In the genomic region with DNA sequence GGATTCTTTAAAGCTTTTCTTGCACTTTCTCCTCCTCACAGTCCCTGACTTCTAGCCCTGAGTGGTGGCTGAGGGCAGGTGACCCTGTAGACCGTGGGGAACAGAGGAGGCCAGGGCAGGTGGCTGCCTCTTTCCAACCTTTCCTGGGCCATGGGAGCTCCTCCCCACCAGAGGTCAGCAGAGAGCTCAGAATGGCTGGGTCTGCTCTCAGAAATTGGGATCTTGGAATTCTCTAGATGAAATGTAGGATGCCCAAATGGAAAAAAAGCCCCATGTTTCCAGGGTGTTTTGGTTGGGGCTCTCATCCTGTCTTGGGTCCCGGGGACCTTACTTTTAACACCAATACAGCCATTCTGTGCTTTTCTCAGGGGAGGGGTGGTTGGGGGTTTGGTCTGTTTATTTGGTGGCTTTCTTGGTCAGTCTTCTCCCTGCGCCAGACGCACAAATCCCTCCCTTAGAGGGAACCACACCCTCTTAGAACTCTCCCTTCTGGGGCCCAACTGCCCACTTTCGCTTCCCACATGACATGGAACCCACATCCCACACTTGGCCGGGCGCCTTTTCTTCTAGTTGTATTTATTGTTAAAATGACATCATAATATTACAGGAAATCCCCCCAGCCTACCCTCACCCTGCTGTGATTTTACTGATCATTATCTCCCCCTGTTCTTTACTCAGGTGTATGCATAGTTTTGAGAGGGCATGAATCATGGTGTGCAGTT, we compare ENCODE assay signal across 8 cellular contexts. TPM values are rescaled to one million over a fixed set of nuclear protein-coding genes. Genes with fewer than 3 reads are reported as not detected.
A peak's percentile ranks its signal among the peaks of the same experiment; 100 is the strongest.
DNase-seq lines count a peak whose midpoint lies in the region; ATAC-seq, FAIRE-seq and TF ChIP-seq lines count a peak whose summit lies in the region.

No MANE protein-coding gene starts in this region.

- H4K20me1 ChIP-seq in SU-DHL-6 (ENCODE audit: low read depth, low read length), result no peaks in the 10 kb centered on the region
- H4K20me1 ChIP-seq in astrocyte (ENCODE audit: insufficient read depth, low read length), result no peaks in the 10 kb centered on the region

- no peaks in the 10 kb centered on the region for H3K9me3 ChIP-seq in SU-DHL-6 (ENCODE audit: insufficient read depth, low read length)
- no peaks in the 10 kb centered on the region for H3K9me3 ChIP-seq in astrocyte (ENCODE audit: insufficient read depth, low read depth, low read length)
- no peaks in the 10 kb centered on the region for H3K9me3 ChIP-seq in gastrocnemius medialis

- H3K36me3 ChIP-seq in SU-DHL-6 (ENCODE audit: low read length), result no peaks in the 10 kb centered on the region
- H3K36me3 ChIP-seq in astrocyte (ENCODE audit: insufficient read depth, low read length), result no peaks in the 10 kb centered on the region
- H3K36me3 ChIP-seq in gastrocnemius medialis, result no peaks in the 10 kb centered on the region

- no peak overlapping the region for H3K27ac Mint-ChIP-seq in astrocyte (ENCODE audit: unreplicated experiment)

- H2AFZ ChIP-seq in SU-DHL-6 (ENCODE audit: low read depth, low read length, severe bottlenecking) (no peak overlapping the region), astrocyte (ENCODE audit: low read depth, low read length) (no peak overlapping the region)

- DNase-seq in NCI-H1436 (lab: John Stamatoyannopoulos, UW) (peak; percentile 18), NCI-H1436 treated with DMSO at 0.1 percent for 48 hours (lab: John Stamatoyannopoulos, UW) (no peak), NB4 (ENCODE audit: low read depth) (peak; percentile 44), astrocyte (ENCODE audit: low read depth) (no peak), hepatic stellate cell (ENCODE audit: low spot score) (peak; percentile 71), gastrocnemius medialis (peak; percentile 38 to 52)

- no peak for FAIRE-seq in astrocyte (lab: Jason Lieb, UNC)

- H3K27ac ChIP-seq in SU-DHL-6 (ENCODE audit: low read depth, low read length), result no peak overlapping the region
- H3K27ac ChIP-seq in astrocyte (ENCODE audit: low read depth, low read length), result no peak overlapping the region
- H3K27ac ChIP-seq in gastrocnemius medialis, result no peak overlapping the region

- TF ChIP-seq POLR2A in NB4 (IDR thresholded peaks at IDR 0.05; ENCODE audit: extremely low read depth, insufficient read length), result no peak
- no peak for TF ChIP-seq POLR2A in gastrocnemius medialis (IDR thresholded peaks at IDR 0.05)

- no peaks in the 10 kb centered on the region for H3F3A ChIP-seq in SU-DHL-6 (ENCODE audit: insufficient read depth)

- no peak overlapping the region for H3K4me2 ChIP-seq in SU-DHL-6 (ENCODE audit: low read depth, low read length, poor library complexity, severe bottlenecking)
- H3K4me2 ChIP-seq in astrocyte (ENCODE audit: low read length), result no peak overlapping the region

- H3K4me3 ChIP-seq in NB4 (ENCODE audit: low read depth, low read length) (no peak overlapping the region), SU-DHL-6 (ENCODE audit: insufficient read depth, low read length, poor library complexity, severe bottlenecking) (no peak overlapping the region), astrocyte (ENCODE audit: insufficient read depth, low read depth, low read length) (no peak overlapping the region), gastrocnemius medialis (no peak overlapping the region)

- intact Hi-C loops in gastrocnemius medialis (cut with DNase I; ENCODE audit: low total_unique reads), result loop anchor here (1.0 to 5.0 kb wide), 4 partner anchors 172 to 352 kb away; partner anchors contain the start of gene PRELID3B

- H3K27me3 ChIP-seq in SU-DHL-6 (ENCODE audit: low read length) (no peaks in the 10 kb centered on the region), astrocyte (ENCODE audit: insufficient read depth, low read length) (peaks cover 12% of the 10 kb centered on the region), gastrocnemius medialis (no peaks in the 10 kb centered on the region)

- no peaks in the 10 kb centered on the region for H3K36me3 Mint-ChIP-seq in astrocyte (ENCODE audit: low read depth, unreplicated experiment)

- no peaks in the 10 kb centered on the region for H3K9me3 Mint-ChIP-seq in astrocyte (ENCODE audit: unreplicated experiment)

- in situ Hi-C loops in gastrocnemius medialis (cut with MboI; ENCODE audit: low sequenced_read_pairs in 4 of 4), result loop anchor here (5.0 to 25.0 kb wide), 6 partner anchors 112 to 633 kb away; partner anchors contain the start of genes ANKRD60 (in 1 of the 4) and NELFCD (in 1 of the 4)

- H3K9ac ChIP-seq in SU-DHL-6 (ENCODE audit: low read length), result no peak overlapping the region
- no peak overlapping the region for H3K9ac ChIP-seq in astrocyte (ENCODE audit: low read length)

- H3K9me2 ChIP-seq in SU-DHL-6 (replicated peaks; ENCODE audit: insufficient read depth, low read length), result no peaks in the 10 kb centered on the region

- TF ChIP-seq CTCF in NB4 (IDR thresholded peaks at IDR 0.05; ENCODE audit: low read depth, low read length) (peak; percentile 92), SU-DHL-6 (IDR thresholded peaks at IDR 0.05; ENCODE audit: insufficient read depth, low read length, poor library complexity, severe bottlenecking) (peak; percentile 79), astrocyte (IDR thresholded peaks at IDR 0.05; ENCODE audit: insufficient read depth, low read depth, low read length) (peak; percentile 89), gastrocnemius medialis (IDR thresholded peaks at IDR 0.05 in 4 of 5, conservative IDR thresholded peaks at IDR 0.05 in 1 of 5) (peak; percentile 67 to 89 (median 86))

- no peaks in the 10 kb centered on the region for H3K4me1 Mint-ChIP-seq in astrocyte (ENCODE audit: low read depth, unreplicated experiment)

- H3K4me1 ChIP-seq in astrocyte (ENCODE audit: insufficient read depth, low read length) (peaks cover 5% of the 10 kb centered on the region), gastrocnemius medialis (no peaks in the 10 kb centered on the region)

- H3K79me2 ChIP-seq in SU-DHL-6 (ENCODE audit: insufficient read depth, low read length), result no peaks in the 10 kb centered on the region
- no peaks in the 10 kb centered on the region for H3K79me2 ChIP-seq in astrocyte (ENCODE audit: insufficient read depth, low read length)

- H3K27me3 Mint-ChIP-seq in astrocyte (ENCODE audit: low read depth, unreplicated experiment), result peaks cover 4% of the 10 kb centered on the region

- ATAC-seq in gastrocnemius medialis (peak; percentile 68 to 85), HG03025 (IDR thresholded peaks at IDR 0.05; ENCODE audit: low FRiP score, unreplicated experiment) (no peak)

- no peak overlapping the region for H3K4me3 Mint-ChIP-seq in astrocyte (ENCODE audit: unreplicated experiment)

RNA-seq across cellular contexts. Expression of gene GNAS, which starts 17.9 kb away (rescaled TPM):
- total RNA-seq in astrocyte (1,937 and 2,003 TPM in 2 replicates), gastrocnemius medialis (100 to 1,000 TPM; 513 to 854 (median 781) TPM)

RNA-seq across cellular contexts. Expression of gene GNAS-AS1, which starts 19.8 kb away (rescaled TPM):
- total RNA-seq in astrocyte, result 2.8 and 3.8 TPM in 2 replicates
- total RNA-seq in gastrocnemius medialis, result not detected

Comparison
In these comparisons a context has a peak if more than half of its experiments do, and no peak if none do; other contexts are left out.
1. DNase-seq: peak in NCI-H1436 (single experiment), NB4 (single experiment), hepatic stellate cell (single experiment) and gastrocnemius medialis (2 of 2); none in NCI-H1436 treated with DMSO at 0.1 percent for 48 hours (single experiment) and astrocyte (single experiment).
2. Peak in every context shown above with its lines, with median percentiles within 50 percentile points of each other: CTCF ChIP-seq.